Comparison of ENCODE assay signal across 8 cellular contexts in the genomic region with DNA sequence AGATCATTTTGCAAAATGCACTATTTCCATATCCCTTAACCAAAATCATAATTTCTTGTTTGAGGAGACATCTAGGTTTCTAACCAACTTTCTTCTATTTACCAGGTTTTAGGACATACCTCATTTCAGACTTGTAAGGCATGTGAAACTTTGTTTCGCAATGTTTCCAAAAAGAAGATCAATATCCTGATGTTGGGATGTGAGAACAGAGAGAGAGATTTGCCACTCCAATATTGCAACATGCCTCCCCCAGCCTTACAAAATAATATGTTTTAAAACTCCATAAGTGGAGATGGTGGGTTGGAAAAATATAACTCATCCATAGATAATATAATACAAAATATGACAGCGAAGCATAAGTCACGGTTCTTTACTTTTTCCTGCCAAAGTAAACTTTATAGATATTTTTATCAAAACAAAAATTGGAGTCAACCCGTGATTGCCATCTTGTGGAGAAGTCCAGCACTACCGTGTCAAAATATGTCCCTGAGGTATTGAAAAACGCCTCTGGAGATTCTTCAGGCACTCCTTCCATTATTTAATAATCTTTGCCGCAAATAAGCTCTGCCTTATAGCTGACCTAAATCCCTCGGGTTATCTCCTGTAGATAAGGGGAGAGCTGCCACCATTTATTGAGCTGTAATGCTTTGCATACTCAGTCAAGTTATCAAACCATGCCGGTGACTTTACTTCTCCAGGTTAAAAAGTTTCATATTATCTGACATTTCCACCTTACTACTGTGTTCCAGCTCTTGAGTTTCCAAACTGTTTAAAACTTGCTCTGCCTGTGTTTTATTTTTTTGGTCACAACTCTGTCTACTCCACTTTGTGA.
DNase-seq lines count a peak whose midpoint lies in the region; ATAC-seq and TF ChIP-seq lines count a peak whose summit lies in the region.

No MANE protein-coding gene starts in this region.

- H3K4me3 ChIP-seq in fibroblast of mammary gland (ENCODE audit: control insufficient read depth, low read depth, low read length) = no peak overlapping the region

- TF ChIP-seq CTCF in RWPE1 (conservative IDR thresholded peaks at IDR 0.05; ENCODE audit: low read depth) (peak; percentile 69), fibroblast of mammary gland (conservative IDR thresholded peaks at IDR 0.05; ENCODE audit: control insufficient read depth, insufficient read depth, low read depth, low read length) (peak; percentile 73)

- H3K27ac ChIP-seq in RWPE1 = no peak overlapping the region

- POLR2A ChIA-PET in RWPE1 (lab: Yijun Ruan, JAX; ENCODE audit: low non-redundant PET) = no interaction called here

- DNase-seq in GM03348 (ENCODE audit: low spot score) (peak; percentile 46), RWPE1 (ENCODE audit: low spot score) (peak; percentile 27), fibroblast of mammary gland (ENCODE audit: low read depth) (peak; percentile 52), superior temporal gyrus (ENCODE audit: extremely low spot score) (peak; percentile 61), NCI-H128 (lab: John Stamatoyannopoulos, UW; ENCODE audit: unreplicated experiment) (no peak)

- CTCF ChIA-PET in RWPE1 (lab: Yijun Ruan, JAX) = interaction anchor here (0.6 to 0.7 kb wide), 2 partner anchors 12 to 375 kb away, joined by 3 read pairs; no protein-coding TSS in a partner anchor

- ATAC-seq in HG03439 (IDR thresholded peaks at IDR 0.05; ENCODE audit: unreplicated experiment) (peak; percentile 44), HG02973 (IDR thresholded peaks at IDR 0.05; ENCODE audit: unreplicated experiment) (no peak), GM21528 (IDR thresholded peaks at IDR 0.05; ENCODE audit: low FRiP score, unreplicated experiment) (no peak)
